ENCODE assay signal across 11 cellular contexts in genomic region chr1:36400514-36400824, GRCh38. TPM values are rescaled to one million over a fixed set of nuclear protein-coding genes. Genes with fewer than 3 reads are reported as not detected.
A peak's percentile ranks its signal among the peaks of the same experiment; 100 is the strongest.
DNase-seq lines count a peak whose midpoint lies in the region; FAIRE-seq and TF ChIP-seq lines count a peak whose summit lies in the region.
"Had no signal": no experiment of that assay in that cellular context is flagged by ENCODE, and none has a peak within 500 bp of the region (broad histone marks: within the 10 kb centered on the region; RNA-seq: fewer than 3 reads in every experiment).

No MANE protein-coding gene starts in this region.

- H4K91ac ChIP-seq in H9 (ENCODE audit: insufficient read length, low read depth, low read length), result no peak overlapping the region

- H2AFZ ChIP-seq in H9 (ENCODE audit: low read length) (no peak overlapping the region), PC-9 (peak overlapping the region; percentile 74; the same call in 1 of the 2 replicates)

- H3T11ph ChIP-seq in H9 (ENCODE audit: low read length), result no peak overlapping the region

- H3K4me3 Mint-ChIP-seq in H9, result peak overlapping the region; percentile 81 to 84
- H3K4me3 Mint-ChIP-seq: activated naive CD4-positive, alpha-beta T cell treated with anti-CD3 and anti-CD28 coated beads, Interleukin-2, amount 10 ng/mL, durations not matched to agents 7 days and 5 days had no signal

- CTCF ChIA-PET in PC-9 (lab: Charles Lee), result interaction anchor here (0.6 kb wide), 1 partner anchor 48 kb away, joined by 10 read pairs; no protein-coding TSS in a partner anchor

- no peak overlapping the region for H3K27ac ChIP-seq in H9 (ENCODE audit: insufficient read length, low read depth, low read length)
- peak overlapping the region; percentile 34; the same call in 1 of the 2 replicates for H3K27ac ChIP-seq in PC-9
- H3K27ac ChIP-seq in iPS-18a (ENCODE audit: low read length), result no peak overlapping the region
- H3K27ac ChIP-seq in skin epidermis, result peak overlapping the region in 20 of 21 experiments; percentile 22 to 83 (median 70)
- H3K27ac ChIP-seq: WERI-Rb-1 had no signal

- H3K23ac ChIP-seq in H9 (ENCODE audit: insufficient read length, low read depth, low read length), result no peak overlapping the region

- H3K18ac ChIP-seq in H9 (ENCODE audit: insufficient read length, low read depth, low read length), result no peak overlapping the region

- H2BK20ac ChIP-seq in H9 (ENCODE audit: low read depth, low read length, poor library complexity, severe bottlenecking), result no peak overlapping the region

- no peak overlapping the region for H3K4ac ChIP-seq in H9 (ENCODE audit: low read depth, low read length)

- no peaks in the 10 kb centered on the region for H3K9me2 ChIP-seq in PC-9 (ENCODE audit: insufficient read depth)

- no TSS peak for BruUV-seq in PC-9 (replicated peaks; lab: Mats Ljungman, UMichigan)

- H3F3A ChIP-seq in PC-9 (ENCODE audit: insufficient read depth, low read depth), result peaks cover 19% of the 10 kb centered on the region

- no peak overlapping the region for H4K8ac ChIP-seq in H9 (replicated peaks; ENCODE audit: insufficient read length, low read depth, low read length)

- TF ChIP-seq CTCF in H9 (conservative IDR thresholded peaks at IDR 0.05) (no peak), PC-9 (conservative IDR thresholded peaks at IDR 0.05) (no peak)

- H4K20me1 ChIP-seq in H9 (ENCODE audit: control insufficient read depth, insufficient read depth, insufficient read length) (no peaks in the 10 kb centered on the region), PC-9 (ENCODE audit: insufficient read depth) (no peaks in the 10 kb centered on the region)

- H4K5ac ChIP-seq in H9 (ENCODE audit: insufficient read length, low read depth, low read length), result no peak overlapping the region

- H3K4me1 ChIP-seq in H9 (ENCODE audit: insufficient read depth, low read length) (no peaks in the 10 kb centered on the region), PC-9 (replicated peaks; ENCODE audit: insufficient read depth) (peaks cover 10% of the 10 kb centered on the region), iPS-18a (ENCODE audit: control insufficient read depth, low read depth, low read length) (peaks cover 4% of the 10 kb centered on the region)

- H3K4me1 Mint-ChIP-seq in H9, result peaks cover 28% of the 10 kb centered on the region in 2 experiments

- H3K4me2 ChIP-seq in H9 (ENCODE audit: insufficient read depth, insufficient read length, low read length) (peak overlapping the region; percentile 90), PC-9 (peak overlapping the region; percentile 69)

- H3K79me2 ChIP-seq in H9 (ENCODE audit: insufficient read depth, low read length) (no peaks in the 10 kb centered on the region), PC-9 (ENCODE audit: low read depth) (peaks cover 14% of the 10 kb centered on the region)

- H3K56ac ChIP-seq in H9 (ENCODE audit: insufficient read length, low read depth, low read length), result no peak overlapping the region

- H3K9me3 ChIP-seq in H9 (ENCODE audit: control insufficient read depth, low read depth, low read length), result no peaks in the 10 kb centered on the region
- H3K9me3 ChIP-seq in PC-9 (ENCODE audit: insufficient read depth, low read depth), result no peaks in the 10 kb centered on the region
- no peaks in the 10 kb centered on the region for H3K9me3 ChIP-seq in iPS-18a (ENCODE audit: control insufficient read depth, low read depth, low read length)

- H3K79me1 ChIP-seq in H9 (ENCODE audit: insufficient read depth, low read depth, low read length, poor library complexity, severe bottlenecking), result peaks cover 4% of the 10 kb centered on the region

- DNase-seq in H9 (no peak), PC-9 (no peak), HCEC 1CT (no peak), urothelium cell line (ENCODE audit: low spot score) (no peak)
- DNase-seq in stimulated activated CD4-positive, alpha-beta T cell treated with anti-CD3 and anti-CD28 coated beads, Interleukin-2, amount 100 ng/mL, for 24 hours, result no peak
- DNase-seq: NCI-H1417, WERI-Rb-1 had no signal

- WGBS in H9 (ENCODE audit: extremely low coverage, insufficient read length, low lambda C conversion rate), result no CpG with 5 or more reads among the region's 10 CpGs

- peaks cover 17% of the 10 kb centered on the region for H3K23me2 ChIP-seq in H9 (ENCODE audit: insufficient read length, low read depth, low read length, poor library complexity, severe bottlenecking)

- no peak overlapping the region for H2BK5ac ChIP-seq in H9 (ENCODE audit: insufficient read length, low read length)

- peak overlapping the region; percentile 48 to 91 (median 91); a peak in 5 of 7 replicates for H3K27ac Mint-ChIP-seq in H9

- H2BK15ac ChIP-seq in H9 (ENCODE audit: low read depth, low read length), result no peak overlapping the region

- H3K9me3 Mint-ChIP-seq in H9, result no peaks in the 10 kb centered on the region; a peak in 1 of 5 replicates

- H2BK120ac ChIP-seq in H9 (ENCODE audit: low read depth, low read length, poor library complexity, severe bottlenecking), result no peak overlapping the region

- no peaks in the 10 kb centered on the region for H3K27me3 ChIP-seq in H9 (ENCODE audit: insufficient read depth, low read length)
- no peaks in the 10 kb centered on the region for H3K27me3 ChIP-seq in PC-9 (ENCODE audit: insufficient read depth, low read depth)
- H3K27me3 ChIP-seq in iPS-18a (ENCODE audit: control insufficient read depth, insufficient read depth, low read length), result no peaks in the 10 kb centered on the region

- H3K9ac ChIP-seq in H9 (ENCODE audit: extremely low read depth, insufficient read length, low read length) (peak overlapping the region; percentile 6), iPS-18a (ENCODE audit: low read length) (peak overlapping the region; percentile 68)

- H3K4me3 ChIP-seq in PC-9 (peak overlapping the region; percentile 59), iPS-18a (ENCODE audit: low read length) (peak overlapping the region; percentile 82), skin epidermis (peak overlapping the region in 3 of 7 experiments; percentile 6 to 30 (median 23))

- intact Hi-C loops in PC-9 (cut with micrococcal nuclease; ENCODE audit: unreplicated experiment), result no loop called here

- POLR2A ChIA-PET in PC-9 (lab: Charles Lee; ENCODE audit: unreplicated experiment), result no interaction called here

- no peak overlapping the region for H2BK12ac ChIP-seq in H9 (ENCODE audit: insufficient read length, low read depth, low read length)

- no peaks in the 10 kb centered on the region for H3K36me3 ChIP-seq in PC-9 (ENCODE audit: low read depth)
- H3K36me3 ChIP-seq in iPS-18a (ENCODE audit: control insufficient read depth, low read depth, low read length), result no peaks in the 10 kb centered on the region
- H3K36me3 ChIP-seq: WERI-Rb-1 had no signal

- no peak for FAIRE-seq in urothelium cell line (lab: Jason Lieb, UNC)
- FAIRE-seq: D721Med had no signal

- H3K27me3 Mint-ChIP-seq in H9 (ENCODE audit: low read depth), result no peaks in the 10 kb centered on the region

- no peaks in the 10 kb centered on the region; a peak in 2 of 7 replicates for H3K36me3 Mint-ChIP-seq in H9 (ENCODE audit: insufficient read depth in 1 of 3, low read depth in 3 of 3)

- H2AK5ac ChIP-seq in H9 (ENCODE audit: insufficient read length, low read length), result no peak overlapping the region

- H3K14ac ChIP-seq in H9 (ENCODE audit: insufficient read depth, low read length), result no peak overlapping the region

RNA-seq across cellular contexts. Expression of gene LSM10, which starts 2.8 kb away (rescaled TPM):
- total RNA-seq in H9 (2021) (42.2 and 47.5 TPM in 2 replicates), PC-9 (2021) (33.4 and 39.7 TPM in 2 replicates)

RNA-seq across cellular contexts. Expression of gene STK40, which starts 14.7 kb away (rescaled TPM):
- total RNA-seq in H9 (2021), result 26.2 and 27.5 TPM in 2 replicates
- total RNA-seq in PC-9 (2021), result 42.9 and 59.2 TPM in 2 replicates

RNA-seq across cellular contexts. Expression of gene OSCP1, which starts 49.8 kb away (rescaled TPM):
- total RNA-seq in H9 (2021), result 2.8 and 3.2 TPM in 2 replicates
- total RNA-seq in PC-9 (2021), result 21.6 and 25.7 TPM in 2 replicates

Comparison
In these comparisons a context has a peak if more than half of its experiments do, and no peak if none do; other contexts are left out.
1. H3K27ac ChIP-seq: peak in PC-9 (single experiment) and skin epidermis (20 of 21); none in H9 (single experiment) and iPS-18a (single experiment).